ENCODE assay signal across 1 cellular context in the genomic region with DNA sequence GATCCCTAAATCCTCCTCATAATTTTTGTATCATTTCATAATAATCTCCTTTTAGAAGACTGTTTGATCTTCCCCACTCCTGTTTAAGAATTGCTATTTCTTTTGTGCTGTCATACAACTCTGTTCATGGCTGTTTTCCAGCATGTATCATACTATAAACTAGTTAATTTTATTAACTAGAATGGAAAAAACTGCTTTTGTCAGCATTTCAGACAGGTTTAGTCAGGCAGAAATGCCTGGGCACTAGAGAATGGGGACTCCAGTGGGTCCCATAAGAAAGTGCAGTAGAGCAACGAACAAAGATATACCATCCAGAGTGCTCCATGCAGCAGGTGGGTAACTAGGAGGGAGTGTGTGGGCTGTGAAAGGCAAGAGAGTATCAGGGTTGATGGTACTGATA.
TF ChIP-seq lines count a peak whose summit lies in the region.

No MANE protein-coding gene starts in this region.

TF ChIP-seq in IMR-90, 13 proteins besides CTCF, POLR2A, EP300 and RAD21 (continued from another document):
- TF ChIP-seq SMC3 (IDR thresholded peaks at IDR 0.05; ENCODE audit: low read depth, low read length) (no peak), RFX5 (IDR thresholded peaks at IDR 0.05; ENCODE audit: low read depth, low read length) (no peak), RCOR1 (IDR thresholded peaks at IDR 0.05; ENCODE audit: insufficient replicate concordance, low read length) (no peak)
